In genomic region chr2:129877289-129877741, GRCh38 we compare ENCODE assay signal across 8 cellular contexts.
A peak's percentile ranks its signal among the peaks of the same experiment; 100 is the strongest.
DNase-seq lines count a peak whose midpoint lies in the region; ATAC-seq and TF ChIP-seq lines count a peak whose summit lies in the region.

No MANE protein-coding gene starts in this region.

- H3K27ac ChIP-seq in endodermal cell (ENCODE audit: low read depth, low read length): no peak overlapping the region
- H3K27ac ChIP-seq in mesodermal cell (ENCODE audit: low read depth, low read length, severe bottlenecking): no peak overlapping the region

- no peaks in the 10 kb centered on the region for H3K4me1 ChIP-seq in endodermal cell (ENCODE audit: control insufficient read depth, insufficient read depth, low read length)
- no peaks in the 10 kb centered on the region for H3K4me1 ChIP-seq in mesodermal cell (ENCODE audit: control insufficient read depth, insufficient read depth, low read length, poor library complexity, severe bottlenecking)

- 0 to 3% methylated on average over 1 to 12 of the region's 20 CpGs for WGBS in endodermal cell (ENCODE audit: insufficient coverage in 1 of 2, insufficient read length in 1 of 2), 2 experiments
- 7 to 24% methylated on average over 2 to 6 of the region's 20 CpGs for WGBS in mesodermal cell (ENCODE audit: insufficient coverage in 2 of 2), 2 experiments

- no peaks in the 10 kb centered on the region for H3K9me3 ChIP-seq in endodermal cell (ENCODE audit: control insufficient read depth, low read length)
- no peaks in the 10 kb centered on the region for H3K9me3 ChIP-seq in mesodermal cell (ENCODE audit: control insufficient read depth, low read length)

- H3K4me3 ChIP-seq in endodermal cell (ENCODE audit: low read length) (peak overlapping the region; percentile 87), mesodermal cell (ENCODE audit: extremely low read depth, insufficient read depth, low read length, poor library complexity, severe bottlenecking) (peak overlapping the region; percentile 49)

- peak overlapping the region; percentile 23 for H3K9ac ChIP-seq in endodermal cell (ENCODE audit: extremely low read depth, low read length, poor library complexity, severe bottlenecking)

- DNase-seq in AG08396 (ENCODE audit: low spot score) (peak; percentile 95), NCI-H748 treated with DMSO at 0.1 percent for 48 hours (lab: John Stamatoyannopoulos, UW) (peak; percentile 51), endodermal cell (peak; percentile 98)
- peak; percentile 63 for DNase-seq in activated CD8-positive, alpha-beta memory T cell treated with anti-CD3 and anti-CD28 coated beads, Interleukin-2, amount 50 U/mL, for 1 hour (ENCODE audit: extremely low read depth)
- DNase-seq in stimulated activated CD8-positive, alpha-beta memory T cell treated with anti-CD3 and anti-CD28 coated beads, Interleukin-12 subunit alpha, Interleukin-12 subunit beta, amount 100 ng/mL, for 4 hours (ENCODE audit: low read depth): peak; percentile 73

- H3K27ac Mint-ChIP-seq in endodermal cell: peak overlapping the region; percentile 86

- peak overlapping the region; percentile 87 for H3K4me3 Mint-ChIP-seq in endodermal cell

- no peak for TF ChIP-seq CTCF in endodermal cell (conservative IDR thresholded peaks at IDR 0.05)

- no peaks in the 10 kb centered on the region for H3K36me3 Mint-ChIP-seq in endodermal cell (ENCODE audit: low read depth)

- peaks cover 23% of the 10 kb centered on the region for H3K27me3 Mint-ChIP-seq in endodermal cell (ENCODE audit: insufficient read depth)

- ATAC-seq in GM19035 (IDR thresholded peaks at IDR 0.05; ENCODE audit: unreplicated experiment): peak; percentile 81
- peak; percentile 61 for ATAC-seq in HG03280 (IDR thresholded peaks at IDR 0.05; ENCODE audit: unreplicated experiment)

- H3K4me1 Mint-ChIP-seq in endodermal cell: peaks cover 6% of the 10 kb centered on the region

- H3K9me3 Mint-ChIP-seq in endodermal cell: no peaks in the 10 kb centered on the region

- H3K27me3 ChIP-seq in endodermal cell (ENCODE audit: control insufficient read depth, insufficient read depth, low read length, poor library complexity, severe bottlenecking): no peaks in the 10 kb centered on the region

- no peaks in the 10 kb centered on the region for H3K36me3 ChIP-seq in endodermal cell (ENCODE audit: control insufficient read depth, insufficient read depth, low read length)
- no peaks in the 10 kb centered on the region for H3K36me3 ChIP-seq in mesodermal cell (ENCODE audit: control insufficient read depth, insufficient read depth, low read length)
